In genomic region chr6:33677153-33677660, GRCh38 we compare ENCODE assay signal across 1 cellular context.
TF ChIP-seq lines count a peak whose summit lies in the region.

No MANE protein-coding gene starts in this region.

TF ChIP-seq in endothelial cell of umbilical vein, 7 proteins besides CTCF, POLR2A, EP300 and RAD21:
- TF ChIP-seq POLR2AphosphoS5 (IDR thresholded peaks at IDR 0.05; ENCODE audit: insufficient read depth, low read depth, low read length) (no peak), JUN (IDR thresholded peaks at IDR 0.05; ENCODE audit: borderline replicate concordance, insufficient read depth, insufficient read length, low read depth) (no peak), MYC (IDR thresholded peaks at IDR 0.05; ENCODE audit: low read depth, low read length) (no peak), EZH2 (IDR thresholded peaks at IDR 0.05; ENCODE audit: borderline replicate concordance, low read depth, low read length, severe bottlenecking) (no peak), FOS (IDR thresholded peaks at IDR 0.05; ENCODE audit: borderline replicate concordance, insufficient read depth, low read length) (no peak), GATA2 (IDR thresholded peaks at IDR 0.05; ENCODE audit: insufficient read depth, insufficient read length, low read depth, low read length) (no peak), MAX (IDR thresholded peaks at IDR 0.05; ENCODE audit: insufficient read depth, insufficient read length) (no peak)
